In genomic region chr22:18000441-18001039, GRCh38 we compare ENCODE assay signal across 9 cellular contexts. TPM values are rescaled to one million over a fixed set of nuclear protein-coding genes. Genes with fewer than 3 reads are reported as not detected.
A peak's percentile ranks its signal among the peaks of the same experiment; 100 is the strongest.
DNase-seq lines count a peak whose midpoint lies in the region; ATAC-seq, FAIRE-seq and TF ChIP-seq lines count a peak whose summit lies in the region.
"Had no signal": no experiment of that assay in that cellular context is flagged by ENCODE, and none has a peak within 500 bp of the region (broad histone marks: within the 10 kb centered on the region; RNA-seq: fewer than 3 reads in every experiment).

No MANE protein-coding gene starts in this region.

- H3K9me3 ChIP-seq in SJCRH30 (replicated peaks) (no peaks in the 10 kb centered on the region), breast epithelium (no peaks in the 10 kb centered on the region), HepG2 (ENCODE audit: low read length) (no peaks in the 10 kb centered on the region)

- H3K9me3 Mint-ChIP-seq in stimulated activated naive CD8-positive, alpha-beta T cell treated with anti-CD3 and anti-CD28 coated beads, Interleukin-15, Interleukin-2, amounts not matched to agents 100 ng/mL and 50 ng/mL, for 24 hours = no peaks in the 10 kb centered on the region

- ATAC-seq in HepG2 (peak; percentile 38), HG03432 (IDR thresholded peaks at IDR 0.05; ENCODE audit: unreplicated experiment) (no peak), GM21786 (IDR thresholded peaks at IDR 0.05; ENCODE audit: unreplicated experiment) (no peak)

- peak; percentile 42 to 58 for DNase-seq in SJCRH30
- peak in 1 of 2 donors; percentile 51 for DNase-seq in breast epithelium (ENCODE audit: low spot score in 2 of 2)
- no peak for DNase-seq in HepG2 (ENCODE audit: low spot score)
- DNase-seq in UCSD-AML1 (lab: John Stamatoyannopoulos, UW; ENCODE audit: unreplicated experiment) = no peak

- H2AFZ ChIP-seq in HepG2 (ENCODE audit: low read length) = no peak overlapping the region

- H3K27me3 ChIP-seq in SJCRH30 (no peaks in the 10 kb centered on the region), breast epithelium (no peaks in the 10 kb centered on the region), HepG2 (ENCODE audit: control insufficient read depth in 1 of 2, insufficient read depth in 2 of 2, low read length in 2 of 2) (no peaks in the 10 kb centered on the region)

- POLR2A ChIA-PET in HepG2 (lab: Yijun Ruan, JAX) = interaction anchor here (2.0 to 2.7 kb wide), 2 partner anchors 61 to 76 kb away, joined by 7 to 15 read pairs; partner anchors contain the start of gene PEX26

- peak overlapping the region; percentile 26 for H3K27ac Mint-ChIP-seq in stimulated activated naive CD8-positive, alpha-beta T cell treated with anti-CD3 and anti-CD28 coated beads, Interleukin-15, Interleukin-2, amounts not matched to agents 100 ng/mL and 50 ng/mL, for 24 hours

- H3K4me1 Mint-ChIP-seq in stimulated activated naive CD8-positive, alpha-beta T cell treated with anti-CD3 and anti-CD28 coated beads, Interleukin-15, Interleukin-2, amounts not matched to agents 100 ng/mL and 50 ng/mL, for 24 hours (ENCODE audit: low read depth) = peaks cover 74% of the 10 kb centered on the region

- CTCF ChIA-PET in HepG2 (lab: Yijun Ruan, JAX; ENCODE audit: low intra/inter-chr PET ratio, low total read pairs) = interaction anchor here (1.6 kb wide), 1 partner anchor 75 kb away, joined by 10 read pairs; no protein-coding TSS in a partner anchor

- TF ChIP-seq CTCF in GM12875 (IDR thresholded peaks at IDR 0.05; ENCODE audit: borderline replicate concordance, insufficient read depth, low read depth, low read length) = no peak
- no peak for TF ChIP-seq CTCF in breast epithelium (IDR thresholded peaks at IDR 0.05)
- no peak for TF ChIP-seq CTCF in HepG2 (CRISPR knock-in tag; IDR thresholded peaks at IDR 0.05)

- TF ChIP-seq RAD21 in HepG2 (CRISPR knock-in tag; IDR thresholded peaks at IDR 0.05) = no peak

- peaks cover 32% of the 10 kb centered on the region for H3K79me2 ChIP-seq in HepG2 (ENCODE audit: insufficient read depth, low read length)

- TF ChIP-seq POLR2A in breast epithelium (IDR thresholded peaks at IDR 0.05) (no peak), HepG2 (IDR thresholded peaks at IDR 0.05; ENCODE audit: insufficient read depth in 1 of 2, low read depth in 2 of 2, low read length in 2 of 2) (no peak)

- H3K36me3 ChIP-seq in SJCRH30 = no peaks in the 10 kb centered on the region
- no peaks in the 10 kb centered on the region for H3K36me3 ChIP-seq in breast epithelium
- H3K36me3 ChIP-seq in HepG2 (replicated peaks in 1 of 2; ENCODE audit: control insufficient read depth in 1 of 2, insufficient read depth in 2 of 2, low read length in 2 of 2) = no peaks in the 10 kb centered on the region

- H3K4me2 ChIP-seq in HepG2 (ENCODE audit: low read depth, low read length) = peak overlapping the region; percentile 92

- H3K4me1 ChIP-seq in SJCRH30 = no peaks in the 10 kb centered on the region
- no peaks in the 10 kb centered on the region for H3K4me1 ChIP-seq in breast epithelium
- peaks cover 18% of the 10 kb centered on the region for H3K4me1 ChIP-seq in HepG2 (ENCODE audit: insufficient read depth, low read length)

- peak overlapping the region; percentile 91 for H3K9ac ChIP-seq in HepG2 (ENCODE audit: insufficient read depth, low read depth, low read length)

- H3K4me3 Mint-ChIP-seq in stimulated activated naive CD8-positive, alpha-beta T cell treated with anti-CD3 and anti-CD28 coated beads, Interleukin-15, Interleukin-2, amounts not matched to agents 100 ng/mL and 50 ng/mL, for 24 hours = peak overlapping the region; percentile 88

- 0% methylated on average over 3 of the region's 52 CpGs for WGBS in HepG2 (ENCODE audit: low lambda C conversion rate)

- intact Hi-C loops in breast epithelium (cut with DNase I; ENCODE audit: low total_unique reads) (no loop called here), HepG2 (cut with micrococcal nuclease; ENCODE audit: unreplicated experiment) (loop anchor here (1.0 to 5.0 kb wide), 5 partner anchors 26 to 103 kb away; no protein-coding TSS in a partner anchor)

- TF ChIP-seq EP300 in HepG2 (IDR thresholded peaks at IDR 0.05; ENCODE audit: low read depth in 2 of 2, low read length in 2 of 2) (no peak), HepG2 (CRISPR knock-in tag; IDR thresholded peaks at IDR 0.05; ENCODE audit: borderline replicate concordance) (no peak)

- H3K4me3 ChIP-seq in GM12875 (ENCODE audit: low read depth, low read length) (peak overlapping the region; percentile 67), SJCRH30 (peak overlapping the region; percentile 87), breast epithelium (peak overlapping the region; percentile 69 to 94 (median 81)), HepG2 (replicated peaks in 1 of 3; ENCODE audit: insufficient read depth in 1 of 3, low read depth in 2 of 3, low read length in 3 of 3) (peak overlapping the region; percentile 84 to 92 (median 86))

- H3K36me3 Mint-ChIP-seq in stimulated activated naive CD8-positive, alpha-beta T cell treated with anti-CD3 and anti-CD28 coated beads, Interleukin-15, Interleukin-2, amounts not matched to agents 100 ng/mL and 50 ng/mL, for 24 hours (ENCODE audit: low read depth) = peaks cover 7% of the 10 kb centered on the region

- peak overlapping the region; percentile 89 for H3K27ac ChIP-seq in SJCRH30
- peak overlapping the region; percentile 91 to 95 for H3K27ac ChIP-seq in breast epithelium
- H3K27ac ChIP-seq in HepG2 (ENCODE audit: extremely low read length, insufficient read depth, low read length) = peak overlapping the region; percentile 98

- no peaks in the 10 kb centered on the region; the same call in none of the 2 replicates for H4K20me1 ChIP-seq in HepG2 (ENCODE audit: insufficient read depth, low read length)

- BruUV-seq in HepG2 (replicated peaks; lab: Mats Ljungman, UMichigan) = no TSS peak

- in situ Hi-C loops in HepG2 (cut with HindIII; ENCODE audit: extremely low pct_ligation_motif_present, low pct_unique_long_range_greater_than_20kb) = loop anchor here (5.0 kb wide), 1 partner anchor 72 kb away; no protein-coding TSS in a partner anchor

- peaks cover 4% of the 10 kb centered on the region for H3K27me3 Mint-ChIP-seq in stimulated activated naive CD8-positive, alpha-beta T cell treated with anti-CD3 and anti-CD28 coated beads, Interleukin-15, Interleukin-2, amounts not matched to agents 100 ng/mL and 50 ng/mL, for 24 hours

- FAIRE-seq in HepG2 (lab: Jason Lieb, UNC) = no peak
- FAIRE-seq: TTC549 had no signal

TF ChIP-seq in HepG2, 621 proteins besides CTCF, POLR2A, EP300 and RAD21 (continues in another document):
- TF ChIP-seq ZNF567 (CRISPR knock-in tag; IDR thresholded peaks at IDR 0.05; ENCODE audit: borderline replicate concordance) = no peak
- TF ChIP-seq HNRNPLL (IDR thresholded peaks at IDR 0.05; ENCODE audit: low read depth, low read length, poor library complexity, severe bottlenecking) = peak; percentile 11
- TF ChIP-seq NKX3-1 (CRISPR knock-in tag; IDR thresholded peaks at IDR 0.05) = no peak
- TF ChIP-seq FOXO1 (CRISPR knock-in tag; IDR thresholded peaks at IDR 0.05) = no peak
- no peak for TF ChIP-seq ZNF124 (CRISPR knock-in tag; IDR thresholded peaks at IDR 0.05)

RNA-seq across cellular contexts. Expression of gene MICAL3, which starts 23.8 kb away (rescaled TPM):
- total RNA-seq in SJCRH30 (2014; rRNA removed; shearing (Covaris generic)) = 21.9 and 26.1 TPM in 2 replicates
- 10 to 100 TPM; 19.5 to 42.3 (median 34.8) TPM for total RNA-seq in breast epithelium
- 9.5 and 12.5 TPM in 2 replicates for total RNA-seq in HepG2 (2016; rRNA removed; fragmentation: Illumina TruSeq; extraction: Trizol)
- 2.6 and 2.9 TPM in 2 replicates for total RNA-seq in HepG2 (2016; cell fraction: cytosol; rRNA removed; fragmentation: Illumina TruSeq; extraction: Trizol; ENCODE audit: low read depth)
- total RNA-seq in HepG2 (2016; cell fraction: insoluble cytoplasmic fraction; rRNA removed; fragmentation: Illumina TruSeq; extraction: Trizol) = 8.6 and 11.9 TPM in 2 replicates
- 4.2 and 6.1 TPM in 2 replicates for total RNA-seq in HepG2 (2016; cell fraction: membrane; rRNA removed; fragmentation: Illumina TruSeq; extraction: Trizol)
- total RNA-seq in HepG2 (2016; cell fraction: nucleus; rRNA removed; fragmentation: Illumina TruSeq; extraction: Trizol) = 31.3 and 35.0 TPM in 2 replicates
- 5.3 and 5.6 TPM in 2 replicates for polyA plus RNA-seq in HepG2 (2011; rRNA removed)
- polyA plus RNA-seq in HepG2 (2011; cell fraction: cytosol; rRNA removed) = 2.5 and 3.1 TPM in 2 replicates
- 32.9 and 43.0 TPM in 2 replicates for polyA plus RNA-seq in HepG2 (2011; cell fraction: nucleus; rRNA removed)
- polyA plus RNA-seq in HepG2 (2012) = 9.2 and 10.8 TPM in 2 replicates
- polyA plus RNA-seq in HepG2 (2016; cell fraction: cytosol; fragmentation: Illumina TruSeq; extraction: Trizol; ENCODE audit: low read depth) = 0.59 and 1.1 TPM in 2 replicates
- 3.5 and 3.6 TPM in 2 replicates for polyA plus RNA-seq in HepG2 (2016; cell fraction: insoluble cytoplasmic fraction; fragmentation: Illumina TruSeq; extraction: Trizol; ENCODE audit: low read depth)
- 0.53 and 1.1 TPM in 2 replicates for polyA plus RNA-seq in HepG2 (2016; cell fraction: membrane; fragmentation: Illumina TruSeq; extraction: Trizol; ENCODE audit: low read depth)
- 34.4 and 36.4 TPM in 2 replicates for polyA plus RNA-seq in HepG2 (2016; cell fraction: nucleus; fragmentation: Illumina TruSeq; extraction: Trizol; ENCODE audit: insufficient read depth, low read depth)
- 12.7 and 28.5 TPM in 2 replicates for polyA minus RNA-seq in HepG2 (2011; rRNA and poly(A)+ RNA removed; ENCODE audit: low replicate concordance)
- polyA minus RNA-seq in HepG2 (2011; cell fraction: cytosol; rRNA and poly(A)+ RNA removed) = 3.7 and 4.4 TPM in 2 replicates
- polyA minus RNA-seq in HepG2 (2011; cell fraction: nucleus; rRNA and poly(A)+ RNA removed) = 28.5 and 33.0 TPM in 2 replicates

Comparison
In these comparisons a context has a peak if more than half of its experiments do, and no peak if none do; other contexts are left out.
1. DNase-seq: peak in SJCRH30 (2 of 2); none in HepG2 (single experiment) and UCSD-AML1 (single experiment).
2. Peak in every context shown above with its lines, with median percentiles within 50 percentile points of each other: H3K4me3 ChIP-seq and H3K27ac ChIP-seq.